21 cellular contexts compared by ENCODE assay signal in genomic region chr2:215780313-215780712, GRCh38.
"Had no signal": no experiment of that assay in that cellular context is flagged by ENCODE, and none has a peak within 500 bp of the region (broad histone marks: within the 10 kb centered on the region; RNA-seq: fewer than 3 reads in every experiment).

No MANE protein-coding gene starts in this region.

- H3K27me3 ChIP-seq: colonic mucosa, heart left ventricle, ovary, right atrium auricular region, testis, tibial nerve had no signal

- H3K9me3 ChIP-seq: colonic mucosa, heart left ventricle, mucosa of descending colon, ovary, right atrium auricular region, testis, tibial nerve had no signal

- DNase-seq: colonic mucosa; dermis blood vessel endothelial cell; endodermal cell; erythroblast; heart left ventricle; hypothalamus; kidney glomerular epithelial cell; mammary epithelial cell; mucosa of descending colon; naive thymus-derived CD8-positive, alpha-beta T cell; ovary; small intestine; stimulated activated CD4-positive, alpha-beta T cell treated with anti-CD3 and anti-CD28 coated beads, Interleukin-4, amount 100 ng/mL, for 24 hours; testis had no signal

- H3K4me3 ChIP-seq: colonic mucosa, heart left ventricle, mucosa of descending colon, ovary, right atrium auricular region, testis, tibial nerve had no signal

- FAIRE-seq: endothelial cell of umbilical vein, frontal cortex, islet of Langerhans, small intestine had no signal

- ATAC-seq: heart left ventricle; left lobe of liver; mucosa of descending colon; naive thymus-derived CD8-positive, alpha-beta T cell; stimulated activated memory B cell treated with anti-CD40 and anti-IgM and Interleukin-4, amounts not matched to agents 10 μg/mL and 1 μg/mL and 100 μg/mL, for 72 hours had no signal

- H3K4me1 ChIP-seq: colonic mucosa, tibial nerve had no signal

- H3K36me3 ChIP-seq: colonic mucosa, heart left ventricle, ovary, right atrium auricular region, tibial nerve had no signal

- H3K27ac ChIP-seq: colonic mucosa, ovary, right atrium auricular region, tibial nerve had no signal
